In the genomic region with DNA sequence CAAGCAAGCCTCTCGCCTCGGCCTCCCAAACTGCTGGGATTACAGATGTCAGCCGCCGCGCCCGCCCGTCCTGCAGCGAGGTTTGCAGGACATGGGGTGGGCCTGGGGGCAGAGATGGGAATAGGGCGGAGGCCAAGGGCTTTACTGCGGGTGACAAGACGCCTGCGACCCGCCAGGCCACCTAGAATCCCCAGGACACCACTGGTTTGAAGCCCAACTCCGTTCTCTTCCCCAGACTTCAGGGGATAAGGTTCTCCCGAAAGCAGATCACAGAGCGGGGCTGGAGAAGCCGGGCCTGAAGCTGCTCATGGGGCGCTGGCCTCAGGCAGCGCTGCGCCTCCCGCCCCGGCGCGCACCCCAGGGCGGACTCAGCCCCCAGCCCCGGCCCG, we compare ENCODE assay signal across 8 cellular contexts. TPM values are rescaled to one million over a fixed set of nuclear protein-coding genes. Genes with fewer than 3 reads are reported as not detected.
A peak's percentile ranks its signal among the peaks of the same experiment; 100 is the strongest.
DNase-seq lines count a peak whose midpoint lies in the region; ATAC-seq, FAIRE-seq and TF ChIP-seq lines count a peak whose summit lies in the region.

No MANE protein-coding gene starts in this region.

- TF ChIP-seq CTCF in CD14-positive monocyte (IDR thresholded peaks at IDR 0.05): no peak
- no peak for TF ChIP-seq CTCF in Peyer's patch (IDR thresholded peaks at IDR 0.05)
- no peak for TF ChIP-seq CTCF in esophagus muscularis mucosa (IDR thresholded peaks at IDR 0.05)
- no peak for TF ChIP-seq CTCF in pancreas (IDR thresholded peaks at IDR 0.05)

- DNase-seq in CD14-positive monocyte (ENCODE audit: low spot score): no peak
- no peak for DNase-seq in Peyer's patch
- DNase-seq in esophagus muscularis mucosa (ENCODE audit: extremely low spot score): no peak
- peak in 1 of 6 donors; percentile 55 for DNase-seq in pancreas
- no peak for DNase-seq in sciatic nerve (ENCODE audit: low spot score)
- DNase-seq in NCI-H345 treated with DMSO at 0.1 percent for 48 hours (lab: John Stamatoyannopoulos, UW; ENCODE audit: unreplicated experiment): no peak
- DNase-seq in G401 (ENCODE audit: low spot score): no peak

- no peak for FAIRE-seq in pancreas (lab: Jason Lieb, UNC)

- H3K4me3 Mint-ChIP-seq in CD14-positive monocyte: peak overlapping the region; percentile 86 to 93

- under 1% methylated on average over 13 of the region's 27 CpGs for WGBS in esophagus muscularis mucosa
- WGBS in pancreas, 2 donors: 0 to 1% methylated on average over 27 of the region's 27 CpGs

- H3K4me1 Mint-ChIP-seq in CD14-positive monocyte: peaks cover 43% of the 10 kb centered on the region

- H3K27ac ChIP-seq in Peyer's patch (peak overlapping the region; percentile 88 to 96 (median 92)), esophagus muscularis mucosa (replicated peaks in 1 of 4) (peak overlapping the region; percentile 88 to 94 (median 91)), pancreas (peak overlapping the region; percentile 83 to 93 (median 92))

- TF ChIP-seq POLR2A in Peyer's patch (IDR thresholded peaks at IDR 0.05) (no peak), esophagus muscularis mucosa (IDR thresholded peaks at IDR 0.05; ENCODE audit: low read depth) (no peak)

- peak overlapping the region in 6 of 7 donors; percentile 45 to 88 (median 74) for H3K27ac Mint-ChIP-seq in CD14-positive monocyte

- H3K27me3 Mint-ChIP-seq in CD14-positive monocyte (ENCODE audit: low read depth in 3 of 3): peaks cover 0 to 13% (median 8%) of the 10 kb centered on the region in 3 donors

- H3K36me3 Mint-ChIP-seq in CD14-positive monocyte: peaks cover 34 to 38% of the 10 kb centered on the region in 2 donors

- H3K9me3 ChIP-seq in Peyer's patch (no peaks in the 10 kb centered on the region), esophagus muscularis mucosa (no peaks in the 10 kb centered on the region), pancreas (no peaks in the 10 kb centered on the region)

- in situ Hi-C loops in G401 (cut with HindIII; ENCODE audit: low sequenced_read_pairs): no loop called here

- H3K27me3 ChIP-seq in Peyer's patch (no peaks in the 10 kb centered on the region), esophagus muscularis mucosa (no peaks in the 10 kb centered on the region), pancreas (no peaks in the 10 kb centered on the region)

- H3K4me3 ChIP-seq in Peyer's patch (peak overlapping the region; percentile 72 to 99 (median 94)), esophagus muscularis mucosa (peak overlapping the region; percentile 80 to 94 (median 90)), pancreas (peak overlapping the region; percentile 69 to 92 (median 79))

- TF ChIP-seq EP300 in esophagus muscularis mucosa (IDR thresholded peaks at IDR 0.05): no peak

- ATAC-seq in GM21825 (IDR thresholded peaks at IDR 0.05; ENCODE audit: unreplicated experiment) (peak; percentile 13), pancreas (peak; percentile 5 to 14 (median 7)), sciatic nerve (no peak)

- H3K4me1 ChIP-seq in Peyer's patch (peaks cover 10 to 70% (median 24%) of the 10 kb centered on the region in 4 donors), esophagus muscularis mucosa (peaks cover 55 to 91% (median 82%) of the 10 kb centered on the region in 4 donors), pancreas (peaks cover 4 to 28% (median 25%) of the 10 kb centered on the region in 3 donors)

- no peaks in the 10 kb centered on the region for H3K9me3 Mint-ChIP-seq in CD14-positive monocyte

- intact Hi-C loops in CD14-positive monocyte (cut with micrococcal nuclease) (loop anchor here in 1 of 2 donors (5.0 kb wide), 1 partner anchor 35 kb away; a partner anchor contains a TSS), esophagus muscularis mucosa (cut with DNase I) (no loop called here), pancreas (cut with DNase I) (no loop called here), sciatic nerve (cut with DNase I) (no loop called here)

- H3K36me3 ChIP-seq in Peyer's patch: peaks cover 0 to 35% (median 0%) of the 10 kb centered on the region in 3 donors
- peaks cover 30 to 44% (median 41%) of the 10 kb centered on the region in 4 donors for H3K36me3 ChIP-seq in esophagus muscularis mucosa
- H3K36me3 ChIP-seq in pancreas: peaks cover 0 to 36% (median 21%) of the 10 kb centered on the region in 3 donors

RNA-seq across cellular contexts. Expression of a gene that starts 0.4 kb away (rescaled TPM):
- 100 to 1,000 TPM; 110 to 133 TPM for polyA plus RNA-seq in CD14-positive monocyte
- 10 to 100 TPM; 37.8 to 67.1 (median 44.8) TPM for total RNA-seq in Peyer's patch
- 100 to 1,000 TPM in 2 of 4 donors, 10 to 100 TPM in 2; 71.4 to 189 (median 92.3) TPM for total RNA-seq in esophagus muscularis mucosa
- total RNA-seq in pancreas: 10 to 100 TPM; 62.9 to 98.8 (median 68.9) TPM
- polyA plus RNA-seq in pancreas: 100 to 1,000 TPM in 1 of 2 donors, 10 to 100 TPM in 1; 64.7 to 110 TPM
- total RNA-seq in sciatic nerve: 85.2 TPM
- total RNA-seq in G401 (2014; rRNA removed; shearing (Covaris generic)): 139 and 191 TPM in 2 replicates

RNA-seq across cellular contexts. Expression of a gene that starts 0.7 kb away (rescaled TPM):
- polyA plus RNA-seq in CD14-positive monocyte: 10 to 100 TPM; 52.6 to 75.5 TPM
- total RNA-seq in Peyer's patch: 10 to 100 TPM; 20.0 to 52.1 (median 38.4) TPM
- total RNA-seq in esophagus muscularis mucosa: 100 to 1,000 TPM in 3 of 4 donors, 10 to 100 TPM in 1; 81.4 to 156 (median 129) TPM
- total RNA-seq in pancreas: 10 to 100 TPM; 15.3 to 25.0 (median 18.8) TPM
- 10 to 100 TPM; 44.0 to 67.2 TPM for polyA plus RNA-seq in pancreas
- 118 TPM for total RNA-seq in sciatic nerve
- total RNA-seq in G401 (2014; rRNA removed; shearing (Covaris generic)): 182 and 224 TPM in 2 replicates

RNA-seq across cellular contexts. Expression of a gene that starts 9.2 kb away (rescaled TPM):
- polyA plus RNA-seq in CD14-positive monocyte (10 to 100 TPM; 18.1 to 57.4 TPM), pancreas (100 to 1,000 TPM; 256 to 351 TPM)
- total RNA-seq in Peyer's patch (100 to 1,000 TPM; 102 to 277 (median 237) TPM), esophagus muscularis mucosa (100 to 1,000 TPM; 219 to 730 (median 352) TPM), pancreas (100 to 1,000 TPM; 163 to 278 (median 233) TPM), sciatic nerve (263 TPM)
- total RNA-seq in G401 (2014; rRNA removed; shearing (Covaris generic)): 179 and 226 TPM in 2 replicates

RNA-seq across cellular contexts. Expression of a gene that starts 14.3 kb away (rescaled TPM):
- polyA plus RNA-seq in CD14-positive monocyte (1 to 10 TPM; 1.0 to 1.4 TPM), pancreas (100 to 1,000 TPM; 263 to 378 TPM)
- total RNA-seq in Peyer's patch (100 to 1,000 TPM in 3 of 4 donors, 10 to 100 TPM in 1; 44.0 to 175 (median 110) TPM), esophagus muscularis mucosa (1 to 10 TPM; 5.3 to 8.4 (median 7.0) TPM), pancreas (100 to 1,000 TPM in 4 of 6 donors, 10 to 100 TPM in 2; 60.6 to 140 (median 108) TPM), sciatic nerve (8.7 TPM)
- total RNA-seq in G401 (2014; rRNA removed; shearing (Covaris generic)): 28.3 and 47.8 TPM in 2 replicates

RNA-seq across cellular contexts. Expression of a gene that starts 23.3 kb away (rescaled TPM):
- polyA plus RNA-seq in CD14-positive monocyte (10 to 100 TPM; 26.8 to 35.0 TPM), pancreas (100 to 1,000 TPM; 233 to 234 TPM)
- total RNA-seq in Peyer's patch (100 to 1,000 TPM in 3 of 4 donors, 10 to 100 TPM in 1; 71.8 to 254 (median 163) TPM), esophagus muscularis mucosa (100 to 1,000 TPM in 1 of 4 donors, 10 to 100 TPM in 3; 62.8 to 107 (median 77.6) TPM), pancreas (100 to 1,000 TPM in 1 of 6 donors, 10 to 100 TPM in 5; 59.1 to 109 (median 82.1) TPM), sciatic nerve (174 TPM)
- total RNA-seq in G401 (2014; rRNA removed; shearing (Covaris generic)): 8.2 and 10.3 TPM in 2 replicates
